ENCODE assay signal across 7 cellular contexts in genomic region chr16:81514041-81514559, GRCh38.
DNase-seq lines count a peak whose midpoint lies in the region; ATAC-seq lines count a peak whose summit lies in the region.

No MANE protein-coding gene starts in this region.

- intact Hi-C loops in posterior vena cava (cut with DNase I), result no loop called here

- ATAC-seq in GM19328 (IDR thresholded peaks at IDR 0.05; ENCODE audit: unreplicated experiment) (peak; percentile 59), HG03045 (IDR thresholded peaks at IDR 0.05; ENCODE audit: unreplicated experiment) (peak; percentile 71)

- H3K9ac ChIP-seq in adipocyte (ENCODE audit: low read length), result peak overlapping the region; percentile 44

- H3K27me3 ChIP-seq in adipocyte (replicated peaks; ENCODE audit: control insufficient read depth, insufficient read depth, low read length), result no peaks in the 10 kb centered on the region

- H3K9me3 ChIP-seq in adipocyte (ENCODE audit: control insufficient read depth, low read length), result no peaks in the 10 kb centered on the region

- DNase-seq in adipocyte (ENCODE audit: low read depth) (no peak), posterior vena cava (ENCODE audit: low spot score) (peak; percentile 76), SIG-M5 (lab: John Stamatoyannopoulos, UW) (no peak), AG08395 (ENCODE audit: low spot score) (no peak)
- no peak for DNase-seq in activated naive CD4-positive, alpha-beta T cell treated with anti-CD3 and anti-CD28 coated beads, Interleukin-2, amount 50 U/mL, for 16 hours

- no peaks in the 10 kb centered on the region for H3K36me3 ChIP-seq in adipocyte (ENCODE audit: control insufficient read depth, insufficient read depth, low read length, severe bottlenecking)

- H3K4me1 ChIP-seq in adipocyte (ENCODE audit: control insufficient read depth, insufficient read depth, low read length), result peaks cover 41% of the 10 kb centered on the region

- H3K4me3 ChIP-seq in adipocyte (ENCODE audit: low read length), result no peak overlapping the region
